Comparison of ENCODE assay signal across 2 cellular contexts in genomic region chr1:236830560-236830959, GRCh38.
TF ChIP-seq lines count a peak whose summit lies in the region.

No MANE protein-coding gene starts in this region.

TF ChIP-seq in liver, 16 proteins besides CTCF, POLR2A, EP300 and RAD21 (continued from another document):
- TF ChIP-seq NR2F2 (IDR thresholded peaks at IDR 0.05) = peak; percentile 81
TF ChIP-seq in liver: peak in this region for 1.

TF ChIP-seq in HepG2, 621 proteins besides CTCF, POLR2A, EP300 and RAD21 (continued from another document):
- TF ChIP-seq BRD4 (CRISPR knock-in tag; IDR thresholded peaks at IDR 0.05) (no peak), NFIC (IDR thresholded peaks at IDR 0.05; ENCODE audit: low read length) (no peak), FOXP4 (CRISPR knock-in tag; IDR thresholded peaks at IDR 0.05) (no peak), DMAP1 (CRISPR knock-in tag; IDR thresholded peaks at IDR 0.05) (no peak)
